Comparison of ENCODE assay signal across 1 cellular context in the genomic region with DNA sequence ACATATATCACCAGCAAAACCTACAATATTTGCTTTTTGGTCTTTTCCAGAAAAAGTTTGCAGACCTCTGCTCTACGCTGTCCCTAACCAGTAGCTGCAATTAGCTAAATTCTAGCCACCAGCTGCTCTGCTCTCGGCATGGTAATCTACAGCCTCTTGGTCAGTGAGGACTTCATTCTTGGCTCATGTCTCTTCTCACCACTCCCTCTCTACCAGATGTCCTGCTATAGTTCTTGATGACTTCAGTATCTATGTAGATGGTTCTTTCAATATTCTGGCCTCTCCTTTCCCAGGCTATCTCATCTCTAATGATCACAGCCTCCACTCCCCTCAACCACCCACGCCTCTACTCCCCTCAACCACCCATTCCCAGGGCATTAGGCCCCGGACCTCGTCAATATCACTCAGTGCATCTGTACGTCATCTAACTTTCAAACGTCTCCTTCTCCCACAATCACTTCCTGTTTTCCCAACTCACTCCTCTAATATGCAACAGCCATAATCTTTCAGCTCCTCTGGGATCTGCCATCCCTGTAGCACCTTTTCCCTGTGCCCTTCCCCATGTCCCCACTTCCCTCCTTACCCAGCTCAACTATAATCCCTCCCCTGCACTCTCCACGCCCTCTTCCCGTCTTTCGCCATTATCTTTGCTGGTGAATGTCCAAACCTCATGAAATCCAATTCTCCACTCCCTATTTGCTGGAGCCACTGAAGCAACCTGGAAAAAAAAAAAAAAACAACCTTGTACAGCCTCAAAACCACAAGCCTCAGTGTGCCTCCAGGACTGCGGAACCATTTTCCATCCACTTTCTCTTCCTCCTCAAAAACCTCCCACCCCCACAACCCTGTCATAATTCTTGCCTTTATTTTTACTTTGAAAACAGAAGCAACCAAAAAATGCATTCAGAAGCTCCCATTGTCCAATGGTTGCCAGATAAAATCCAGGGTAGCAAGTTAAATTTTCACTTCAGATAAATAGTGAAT.
A peak's percentile ranks its signal among the peaks of the same experiment; 100 is the strongest.
TF ChIP-seq lines count a peak whose summit lies in the region.

No MANE protein-coding gene starts in this region.

TF ChIP-seq in K562, 482 proteins besides CTCF, POLR2A, EP300 and RAD21 (continued from another document and continues in another):
- TF ChIP-seq ATF1 (CRISPR knock-in tag; IDR thresholded peaks at IDR 0.05) (no peak), ATF1 (tag; IDR thresholded peaks at IDR 0.05) (peak; percentile 57), ELF2 (CRISPR knock-in tag; IDR thresholded peaks at IDR 0.05) (no peak), YY1 (IDR thresholded peaks at IDR 0.05; ENCODE audit: borderline replicate concordance in 1 of 3, control insufficient read depth in 1 of 3, extremely low read depth in 1 of 3, insufficient read depth in 3 of 3, insufficient read length in 1 of 3, insufficient replicate concordance in 2 of 3, low read depth in 1 of 3, low read length in 2 of 3) (no peak), BRCA1 (IDR thresholded peaks at IDR 0.05) (no peak), BRCA1 (CRISPR knock-in tag; IDR thresholded peaks at IDR 0.05) (no peak), U2AF2 (optimal IDR thresholded peaks at IDR 0.05; ENCODE audit: low read depth, low read length) (no peak), ZNF24 (IDR thresholded peaks at IDR 0.05) (no peak), HOXB6 (CRISPR knock-in tag; IDR thresholded peaks at IDR 0.05; ENCODE audit: borderline replicate concordance) (no peak), KHSRP (IDR thresholded peaks at IDR 0.05) (no peak), ZNF184 (CRISPR knock-in tag; IDR thresholded peaks at IDR 0.05) (no peak), NR2F6 (CRISPR knock-in tag; IDR thresholded peaks at IDR 0.05) (no peak), HDAC6 (IDR thresholded peaks at IDR 0.05; ENCODE audit: low read depth, low read length) (no peak), SMAD3 (CRISPR knock-in tag; conservative IDR thresholded peaks at IDR 0.05) (0 out of 2 replicates have a peak, but pooled peaks have one; percentile 26), HDGF (IDR thresholded peaks at IDR 0.05) (0 out of 2 replicates have a peak, but pooled peaks have one; percentile 64), SETDB1 (IDR thresholded peaks at IDR 0.05; ENCODE audit: low read length) (no peak), HLTF (IDR thresholded peaks at IDR 0.05) (peak; percentile 23; the same call in 1 of the 2 replicates), ZNF354B (CRISPR knock-in tag; IDR thresholded peaks at IDR 0.05) (no peak), HMG20A (CRISPR knock-in tag; conservative IDR thresholded peaks at IDR 0.05) (no peak), ZNF121 (CRISPR knock-in tag; conservative IDR thresholded peaks at IDR 0.05) (no peak), CBFA2T2 (conservative IDR thresholded peaks at IDR 0.05) (no peak), PTBP1 (IDR thresholded peaks at IDR 0.05; ENCODE audit: low read depth, low read length) (no peak), ERF (CRISPR knock-in tag; IDR thresholded peaks at IDR 0.05) (no peak), HNRNPLL (IDR thresholded peaks at IDR 0.05; ENCODE audit: low read depth, low read length, poor library complexity, severe bottlenecking) (no peak), ZNF232 (CRISPR knock-in tag; IDR thresholded peaks at IDR 0.05) (no peak), FUS (optimal IDR thresholded peaks at IDR 0.05; ENCODE audit: low read depth, low read length) (no peak), FOXA1 (IDR thresholded peaks at IDR 0.05; ENCODE audit: borderline replicate concordance) (no peak), ZNF174 (CRISPR knock-in tag; IDR thresholded peaks at IDR 0.05) (no peak)
- TF ChIP-seq, protein P1, sequence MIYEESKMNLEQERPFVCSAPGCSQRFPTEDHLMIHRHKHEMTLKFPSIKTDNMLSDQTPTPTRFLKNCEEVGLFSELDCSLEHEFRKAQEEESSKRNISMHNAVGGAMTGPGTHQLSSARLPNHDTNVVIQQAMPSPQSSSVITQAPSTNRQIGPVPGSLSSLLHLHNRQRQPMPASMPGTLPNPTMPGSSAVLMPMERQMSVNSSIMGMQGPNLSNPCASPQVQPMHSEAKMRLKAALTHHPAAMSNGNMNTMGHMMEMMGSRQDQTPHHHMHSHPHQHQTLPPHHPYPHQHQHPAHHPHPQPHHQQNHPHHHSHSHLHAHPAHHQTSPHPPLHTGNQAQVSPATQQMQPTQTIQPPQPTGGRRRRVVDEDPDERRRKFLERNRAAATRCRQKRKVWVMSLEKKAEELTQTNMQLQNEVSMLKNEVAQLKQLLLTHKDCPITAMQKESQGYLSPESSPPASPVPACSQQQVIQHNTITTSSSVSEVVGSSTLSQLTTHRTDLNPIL (CRISPR knock-in tag; IDR thresholded peaks at IDR 0.05): no peak
- TF ChIP-seq, protein P2, sequence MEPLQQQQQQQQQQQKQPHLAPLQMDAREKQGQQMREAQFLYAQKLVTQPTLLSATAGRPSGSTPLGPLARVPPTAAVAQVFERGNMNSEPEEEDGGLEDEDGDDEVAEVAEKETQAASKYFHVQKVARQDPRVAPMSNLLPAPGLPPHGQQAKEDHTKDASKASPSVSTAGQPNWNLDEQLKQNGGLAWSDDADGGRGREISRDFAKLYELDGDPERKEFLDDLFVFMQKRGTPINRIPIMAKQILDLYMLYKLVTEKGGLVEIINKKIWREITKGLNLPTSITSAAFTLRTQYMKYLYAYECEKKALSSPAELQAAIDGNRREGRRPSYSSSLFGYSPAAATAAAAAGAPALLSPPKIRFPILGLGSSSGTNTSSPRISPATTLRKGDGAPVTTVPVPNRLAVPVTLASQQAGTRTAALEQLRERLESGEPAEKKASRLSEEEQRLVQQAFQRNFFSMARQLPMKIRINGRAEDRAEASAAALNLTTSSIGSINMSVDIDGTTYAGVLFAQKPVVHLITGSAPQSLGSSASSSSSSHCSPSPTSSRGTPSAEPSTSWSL (CRISPR knock-in tag; IDR thresholded peaks at IDR 0.05; ENCODE audit: borderline replicate concordance): no peak
- TF ChIP-seq, protein P3, sequence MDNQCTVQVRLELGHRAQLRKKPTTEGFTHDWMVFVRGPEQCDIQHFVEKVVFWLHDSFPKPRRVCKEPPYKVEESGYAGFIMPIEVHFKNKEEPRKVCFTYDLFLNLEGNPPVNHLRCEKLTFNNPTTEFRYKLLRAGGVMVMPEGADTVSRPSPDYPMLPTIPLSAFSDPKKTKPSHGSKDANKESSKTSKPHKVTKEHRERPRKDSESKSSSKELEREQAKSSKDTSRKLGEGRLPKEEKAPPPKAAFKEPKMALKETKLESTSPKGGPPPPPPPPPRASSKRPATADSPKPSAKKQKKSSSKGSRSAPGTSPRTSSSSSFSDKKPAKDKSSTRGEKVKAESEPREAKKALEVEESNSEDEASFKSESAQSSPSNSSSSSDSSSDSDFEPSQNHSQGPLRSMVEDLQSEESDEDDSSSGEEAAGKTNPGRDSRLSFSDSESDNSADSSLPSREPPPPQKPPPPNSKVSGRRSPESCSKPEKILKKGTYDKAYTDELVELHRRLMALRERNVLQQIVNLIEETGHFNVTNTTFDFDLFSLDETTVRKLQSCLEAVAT (IDR thresholded peaks at IDR 0.05): 0 out of 4 replicates have a peak, but pooled peaks of 1 of the 2 experiments have one; percentile 52
- TF ChIP-seq, protein P4, sequence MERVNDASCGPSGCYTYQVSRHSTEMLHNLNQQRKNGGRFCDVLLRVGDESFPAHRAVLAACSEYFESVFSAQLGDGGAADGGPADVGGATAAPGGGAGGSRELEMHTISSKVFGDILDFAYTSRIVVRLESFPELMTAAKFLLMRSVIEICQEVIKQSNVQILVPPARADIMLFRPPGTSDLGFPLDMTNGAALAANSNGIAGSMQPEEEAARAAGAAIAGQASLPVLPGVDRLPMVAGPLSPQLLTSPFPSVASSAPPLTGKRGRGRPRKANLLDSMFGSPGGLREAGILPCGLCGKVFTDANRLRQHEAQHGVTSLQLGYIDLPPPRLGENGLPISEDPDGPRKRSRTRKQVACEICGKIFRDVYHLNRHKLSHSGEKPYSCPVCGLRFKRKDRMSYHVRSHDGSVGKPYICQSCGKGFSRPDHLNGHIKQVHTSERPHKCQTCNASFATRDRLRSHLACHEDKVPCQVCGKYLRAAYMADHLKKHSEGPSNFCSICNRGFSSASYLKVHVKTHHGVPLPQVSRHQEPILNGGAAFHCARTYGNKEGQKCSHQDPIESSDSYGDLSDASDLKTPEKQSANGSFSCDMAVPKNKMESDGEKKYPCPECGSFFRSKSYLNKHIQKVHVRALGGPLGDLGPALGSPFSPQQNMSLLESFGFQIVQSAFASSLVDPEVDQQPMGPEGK (CRISPR knock-in tag; IDR thresholded peaks at IDR 0.05; ENCODE audit: borderline replicate concordance): no peak
- TF ChIP-seq, protein P5, sequence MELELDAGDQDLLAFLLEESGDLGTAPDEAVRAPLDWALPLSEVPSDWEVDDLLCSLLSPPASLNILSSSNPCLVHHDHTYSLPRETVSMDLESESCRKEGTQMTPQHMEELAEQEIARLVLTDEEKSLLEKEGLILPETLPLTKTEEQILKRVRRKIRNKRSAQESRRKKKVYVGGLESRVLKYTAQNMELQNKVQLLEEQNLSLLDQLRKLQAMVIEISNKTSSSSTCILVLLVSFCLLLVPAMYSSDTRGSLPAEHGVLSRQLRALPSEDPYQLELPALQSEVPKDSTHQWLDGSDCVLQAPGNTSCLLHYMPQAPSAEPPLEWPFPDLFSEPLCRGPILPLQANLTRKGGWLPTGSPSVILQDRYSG (tag; conservative IDR thresholded peaks at IDR 0.05; ENCODE audit: low read depth): no peak
- TF ChIP-seq, protein P6, sequence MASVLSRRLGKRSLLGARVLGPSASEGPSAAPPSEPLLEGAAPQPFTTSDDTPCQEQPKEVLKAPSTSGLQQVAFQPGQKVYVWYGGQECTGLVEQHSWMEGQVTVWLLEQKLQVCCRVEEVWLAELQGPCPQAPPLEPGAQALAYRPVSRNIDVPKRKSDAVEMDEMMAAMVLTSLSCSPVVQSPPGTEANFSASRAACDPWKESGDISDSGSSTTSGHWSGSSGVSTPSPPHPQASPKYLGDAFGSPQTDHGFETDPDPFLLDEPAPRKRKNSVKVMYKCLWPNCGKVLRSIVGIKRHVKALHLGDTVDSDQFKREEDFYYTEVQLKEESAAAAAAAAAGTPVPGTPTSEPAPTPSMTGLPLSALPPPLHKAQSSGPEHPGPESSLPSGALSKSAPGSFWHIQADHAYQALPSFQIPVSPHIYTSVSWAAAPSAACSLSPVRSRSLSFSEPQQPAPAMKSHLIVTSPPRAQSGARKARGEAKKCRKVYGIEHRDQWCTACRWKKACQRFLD (CRISPR knock-in tag; IDR thresholded peaks at IDR 0.05): no peak
- TF ChIP-seq, protein P7, sequence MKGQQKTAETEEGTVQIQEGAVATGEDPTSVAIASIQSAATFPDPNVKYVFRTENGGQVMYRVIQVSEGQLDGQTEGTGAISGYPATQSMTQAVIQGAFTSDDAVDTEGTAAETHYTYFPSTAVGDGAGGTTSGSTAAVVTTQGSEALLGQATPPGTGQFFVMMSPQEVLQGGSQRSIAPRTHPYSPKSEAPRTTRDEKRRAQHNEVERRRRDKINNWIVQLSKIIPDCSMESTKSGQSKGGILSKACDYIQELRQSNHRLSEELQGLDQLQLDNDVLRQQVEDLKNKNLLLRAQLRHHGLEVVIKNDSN (CRISPR knock-in tag; IDR thresholded peaks at IDR 0.05): no peak
- TF ChIP-seq, protein P8, sequence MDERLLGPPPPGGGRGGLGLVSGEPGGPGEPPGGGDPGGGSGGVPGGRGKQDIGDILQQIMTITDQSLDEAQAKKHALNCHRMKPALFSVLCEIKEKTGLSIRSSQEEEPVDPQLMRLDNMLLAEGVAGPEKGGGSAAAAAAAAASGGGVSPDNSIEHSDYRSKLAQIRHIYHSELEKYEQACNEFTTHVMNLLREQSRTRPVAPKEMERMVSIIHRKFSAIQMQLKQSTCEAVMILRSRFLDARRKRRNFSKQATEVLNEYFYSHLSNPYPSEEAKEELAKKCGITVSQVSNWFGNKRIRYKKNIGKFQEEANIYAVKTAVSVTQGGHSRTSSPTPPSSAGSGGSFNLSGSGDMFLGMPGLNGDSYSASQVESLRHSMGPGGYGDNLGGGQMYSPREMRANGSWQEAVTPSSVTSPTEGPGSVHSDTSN (CRISPR knock-in tag; IDR thresholded peaks at IDR 0.05; ENCODE audit: low read depth): no peak
- TF ChIP-seq, protein P8 (tag; conservative IDR thresholded peaks at IDR 0.05; ENCODE audit: low read depth): no peak
- TF ChIP-seq, protein P9, sequence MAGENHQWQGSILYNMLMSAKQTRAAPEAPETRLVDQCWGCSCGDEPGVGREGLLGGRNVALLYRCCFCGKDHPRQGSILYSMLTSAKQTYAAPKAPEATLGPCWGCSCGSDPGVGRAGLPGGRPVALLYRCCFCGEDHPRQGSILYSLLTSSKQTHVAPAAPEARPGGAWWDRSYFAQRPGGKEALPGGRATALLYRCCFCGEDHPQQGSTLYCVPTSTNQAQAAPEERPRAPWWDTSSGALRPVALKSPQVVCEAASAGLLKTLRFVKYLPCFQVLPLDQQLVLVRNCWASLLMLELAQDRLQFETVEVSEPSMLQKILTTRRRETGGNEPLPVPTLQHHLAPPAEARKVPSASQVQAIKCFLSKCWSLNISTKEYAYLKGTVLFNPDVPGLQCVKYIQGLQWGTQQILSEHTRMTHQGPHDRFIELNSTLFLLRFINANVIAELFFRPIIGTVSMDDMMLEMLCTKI (IDR thresholded peaks at IDR 0.05; ENCODE audit: partially characterized antibody): no peak
- TF ChIP-seq, protein P10, sequence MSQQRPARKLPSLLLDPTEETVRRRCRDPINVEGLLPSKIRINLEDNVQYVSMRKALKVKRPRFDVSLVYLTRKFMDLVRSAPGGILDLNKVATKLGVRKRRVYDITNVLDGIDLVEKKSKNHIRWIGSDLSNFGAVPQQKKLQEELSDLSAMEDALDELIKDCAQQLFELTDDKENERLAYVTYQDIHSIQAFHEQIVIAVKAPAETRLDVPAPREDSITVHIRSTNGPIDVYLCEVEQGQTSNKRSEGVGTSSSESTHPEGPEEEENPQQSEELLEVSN (IDR thresholded peaks at IDR 0.05; ENCODE audit: borderline replicate concordance in 1 of 2, extremely low read depth in 1 of 2, insufficient read depth in 1 of 2, insufficient read length in 1 of 2, low read depth in 1 of 2, low read length in 1 of 2, poor library complexity in 1 of 2, severe bottlenecking in 1 of 2): no peak
- TF ChIP-seq, protein P11, sequence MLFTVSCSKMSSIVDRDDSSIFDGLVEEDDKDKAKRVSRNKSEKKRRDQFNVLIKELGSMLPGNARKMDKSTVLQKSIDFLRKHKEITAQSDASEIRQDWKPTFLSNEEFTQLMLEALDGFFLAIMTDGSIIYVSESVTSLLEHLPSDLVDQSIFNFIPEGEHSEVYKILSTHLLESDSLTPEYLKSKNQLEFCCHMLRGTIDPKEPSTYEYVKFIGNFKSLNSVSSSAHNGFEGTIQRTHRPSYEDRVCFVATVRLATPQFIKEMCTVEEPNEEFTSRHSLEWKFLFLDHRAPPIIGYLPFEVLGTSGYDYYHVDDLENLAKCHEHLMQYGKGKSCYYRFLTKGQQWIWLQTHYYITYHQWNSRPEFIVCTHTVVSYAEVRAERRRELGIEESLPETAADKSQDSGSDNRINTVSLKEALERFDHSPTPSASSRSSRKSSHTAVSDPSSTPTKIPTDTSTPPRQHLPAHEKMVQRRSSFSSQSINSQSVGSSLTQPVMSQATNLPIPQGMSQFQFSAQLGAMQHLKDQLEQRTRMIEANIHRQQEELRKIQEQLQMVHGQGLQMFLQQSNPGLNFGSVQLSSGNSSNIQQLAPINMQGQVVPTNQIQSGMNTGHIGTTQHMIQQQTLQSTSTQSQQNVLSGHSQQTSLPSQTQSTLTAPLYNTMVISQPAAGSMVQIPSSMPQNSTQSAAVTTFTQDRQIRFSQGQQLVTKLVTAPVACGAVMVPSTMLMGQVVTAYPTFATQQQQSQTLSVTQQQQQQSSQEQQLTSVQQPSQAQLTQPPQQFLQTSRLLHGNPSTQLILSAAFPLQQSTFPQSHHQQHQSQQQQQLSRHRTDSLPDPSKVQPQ (CRISPR knock-in tag; IDR thresholded peaks at IDR 0.05; ENCODE audit: borderline replicate concordance): no peak
